In genomic region chr22:42280836-42281235, GRCh38 we compare ENCODE assay signal across 23 cellular contexts. TPM values are rescaled to one million over a fixed set of nuclear protein-coding genes. Genes with fewer than 3 reads are reported as not detected.
DNase-seq lines count a peak whose midpoint lies in the region; ATAC-seq and TF ChIP-seq lines count a peak whose summit lies in the region.
"Had no signal": no experiment of that assay in that cellular context is flagged by ENCODE, and none has a peak within 500 bp of the region (broad histone marks: within the 10 kb centered on the region; RNA-seq: fewer than 3 reads in every experiment).

No MANE protein-coding gene starts in this region.

- intact Hi-C loops in left ventricle myocardium inferior (cut with micrococcal nuclease) = no loop called here
- intact Hi-C loops in Right ventricle myocardium superior (cut with DNase I) = no loop called here
- intact Hi-C loops in spleen (cut with DNase I; ENCODE audit: low total_unique reads) = no loop called here
- intact Hi-C loops in right lobe of liver (cut with DNase I) = no loop called here

- H3K4me3 ChIP-seq in left ventricle myocardium inferior (no peak overlapping the region), WERI-Rb-1 (ENCODE audit: low read depth, low read length) (no peak overlapping the region), mesendoderm (ENCODE audit: low read length) (no peak overlapping the region), spleen (no peak overlapping the region), right lobe of liver (no peak overlapping the region), GM23338 (no peak overlapping the region)
- H3K4me3 ChIP-seq: HAP-1, MG63 had no signal

- peaks cover 9% of the 10 kb centered on the region for H4K20me1 ChIP-seq in GM23338 (replicated peaks; ENCODE audit: insufficient read depth)

- no peak overlapping the region for H4K8ac ChIP-seq in mesendoderm (ENCODE audit: low read depth, low read length)

- H2BK120ac ChIP-seq in mesendoderm (ENCODE audit: low read depth, low read length) = no peak overlapping the region

- no peak overlapping the region for H3K27ac Mint-ChIP-seq in GM23338

- H3K79me1 ChIP-seq in mesendoderm (ENCODE audit: low read length) = no peaks in the 10 kb centered on the region

- H2AK5ac ChIP-seq in mesendoderm (ENCODE audit: low read length) = no peak overlapping the region

- peak; percentile 7 for DNase-seq in left ventricle myocardium inferior
- no peak for DNase-seq in Right ventricle myocardium superior
- DNase-seq in WERI-Rb-1 = no peak
- DNase-seq in mesendoderm = no peak
- DNase-seq in spleen = peak; percentile 51
- no peak for DNase-seq in right lobe of liver
- DNase-seq in GM23338 (ENCODE audit: low spot score) = no peak
- no peak for DNase-seq in LoVo (ENCODE audit: low spot score)
- DNase-seq: C1 segment of cervical spinal cord; DMS 273 treated with DMSO at 0.1 percent for 48 hours; DND-41; IMR-90; MG63; NCI-H1048; NCI-H1436 treated with DMSO at 0.1 percent for 48 hours; NCI-H2029; NCI-H2171; NCI-H446 treated with DMSO at 0.1 percent for 48 hours; NCI-H748 treated with DMSO at 0.1 percent for 48 hours; NK-92 treated with Interleukin-12 subunit alpha and Interleukin-12 subunit beta, amount 100 ng/mL, for 24 hours; SHP77 treated with DMSO at 0.1 percent for 48 hours; SK-N-SH had no signal

- H3K36me3 ChIP-seq in left ventricle myocardium inferior (no peaks in the 10 kb centered on the region), WERI-Rb-1 (peaks cover 15% of the 10 kb centered on the region), mesendoderm (ENCODE audit: control insufficient read depth, insufficient read depth, low read length) (no peaks in the 10 kb centered on the region), spleen (no peaks in the 10 kb centered on the region), right lobe of liver (no peaks in the 10 kb centered on the region), GM23338 (ENCODE audit: insufficient read depth) (no peaks in the 10 kb centered on the region)
- H3K36me3 ChIP-seq: HAP-1, MG63 had no signal

- no peaks in the 10 kb centered on the region for H3K36me3 Mint-ChIP-seq in GM23338 (ENCODE audit: low read depth)

- peaks cover 54% of the 10 kb centered on the region for H3K27me3 Mint-ChIP-seq in GM23338 (ENCODE audit: insufficient read depth, low read depth, poor library complexity)

- no CpG with 5 or more reads among the region's 5 CpGs for WGBS in mesendoderm (ENCODE audit: extremely low coverage, insufficient coverage, low lambda C conversion rate)
- WGBS in spleen, 5 donors = 77 to 87% (median 84%) methylated on average over 4 to 5 of the region's 5 CpGs
- WGBS in right lobe of liver (ENCODE audit: insufficient coverage, low coverage, low lambda C conversion rate, missing lambda C conversion rate) = no CpG with 5 or more reads among the region's 5 CpGs

- no peak overlapping the region for H4K5ac ChIP-seq in mesendoderm (ENCODE audit: low read length)

- H3K23ac ChIP-seq in mesendoderm (ENCODE audit: low read length) = peak overlapping the region; percentile 24

- H3K4me3 Mint-ChIP-seq in GM23338 = no peak overlapping the region

- no peak overlapping the region for H2BK15ac ChIP-seq in mesendoderm (replicated peaks; ENCODE audit: low read depth)

- H3K4me1 Mint-ChIP-seq in GM23338 = peaks cover 25% of the 10 kb centered on the region

- H2AFZ ChIP-seq in GM23338 = no peak overlapping the region

- H3K4ac ChIP-seq in mesendoderm (ENCODE audit: low read depth, low read length) = no peak overlapping the region

- H3K9me3 Mint-ChIP-seq in GM23338 = no peaks in the 10 kb centered on the region

- H3F3A ChIP-seq in GM23338 (replicated peaks; ENCODE audit: low read depth) = no peaks in the 10 kb centered on the region

- no peak overlapping the region for H2BK5ac ChIP-seq in mesendoderm (ENCODE audit: low read length)

- no peaks in the 10 kb centered on the region for H3K9me3 ChIP-seq in left ventricle myocardium inferior (replicated peaks)
- H3K9me3 ChIP-seq in WERI-Rb-1 (ENCODE audit: severe bottlenecking) = no peaks in the 10 kb centered on the region
- H3K9me3 ChIP-seq in spleen = no peaks in the 10 kb centered on the region
- no peaks in the 10 kb centered on the region for H3K9me3 ChIP-seq in right lobe of liver
- H3K9me3 ChIP-seq: HAP-1, MG63, SK-N-SH had no signal

- H3K56ac ChIP-seq in mesendoderm (ENCODE audit: low read length) = no peak overlapping the region

- TF ChIP-seq CTCF in left ventricle myocardium inferior (IDR thresholded peaks at IDR 0.05; ENCODE audit: borderline replicate concordance) (no peak), WERI-Rb-1 (IDR thresholded peaks at IDR 0.05; ENCODE audit: low read depth, low read length) (no peak), spleen (IDR thresholded peaks at IDR 0.05 in 8 of 11, conservative IDR thresholded peaks at IDR 0.05 in 3 of 11) (no peak), right lobe of liver (IDR thresholded peaks at IDR 0.05) (no peak), GM23338 (conservative IDR thresholded peaks at IDR 0.05; ENCODE audit: low read depth in 2 of 2) (no peak)

- H3K27ac ChIP-seq in left ventricle myocardium inferior (replicated peaks) = no peak overlapping the region
- peak overlapping the region; percentile 38; the same call in 1 of the 2 replicates for H3K27ac ChIP-seq in WERI-Rb-1
- no peak overlapping the region for H3K27ac ChIP-seq in mesendoderm (ENCODE audit: low read depth, low read length)
- no peak overlapping the region for H3K27ac ChIP-seq in spleen
- no peak overlapping the region for H3K27ac ChIP-seq in right lobe of liver
- no peak overlapping the region for H3K27ac ChIP-seq in GM23338 (ENCODE audit: low read depth)

- H3K9ac ChIP-seq in mesendoderm (ENCODE audit: low read length) = no peak overlapping the region
- H3K9ac ChIP-seq: SK-N-SH had no signal

- no peak for ATAC-seq in Right ventricle myocardium superior (ENCODE audit: poor library complexity)
- ATAC-seq in right lobe of liver = no peak
- ATAC-seq in GM23338 = no peak

- no peaks in the 10 kb centered on the region for H3K9me2 ChIP-seq in GM23338 (ENCODE audit: insufficient read depth)
- H3K9me2 ChIP-seq: SK-N-SH had no signal

- no peak for TF ChIP-seq POLR2A in spleen (IDR thresholded peaks at IDR 0.05)
- TF ChIP-seq POLR2A in right lobe of liver (IDR thresholded peaks at IDR 0.05) = no peak

- peaks cover 68% of the 10 kb centered on the region for H3K27me3 ChIP-seq in left ventricle myocardium inferior (ENCODE audit: low read depth)
- no peaks in the 10 kb centered on the region for H3K27me3 ChIP-seq in WERI-Rb-1 (ENCODE audit: insufficient read depth, low read depth, severe bottlenecking)
- peaks cover 3% of the 10 kb centered on the region for H3K27me3 ChIP-seq in mesendoderm (ENCODE audit: insufficient read depth, low read length, poor library complexity)
- peaks cover 0 to 60% (median 28%) of the 10 kb centered on the region in 7 donors for H3K27me3 ChIP-seq in spleen (replicated peaks in 1 of 7)
- peaks cover 0 to 4% of the 10 kb centered on the region in 2 donors for H3K27me3 ChIP-seq in right lobe of liver
- peaks cover 44% of the 10 kb centered on the region for H3K27me3 ChIP-seq in GM23338 (ENCODE audit: insufficient read depth)
- H3K27me3 ChIP-seq: MG63 had no signal

- no peak overlapping the region for H3K4me2 ChIP-seq in mesendoderm (ENCODE audit: low read length)
- no peak overlapping the region for H3K4me2 ChIP-seq in GM23338
- H3K4me2 ChIP-seq: SK-N-SH had no signal

- H3K18ac ChIP-seq in mesendoderm (ENCODE audit: low read length) = no peak overlapping the region

- H3K79me2 ChIP-seq in mesendoderm (ENCODE audit: control insufficient read depth, insufficient read depth, low read length) (no peaks in the 10 kb centered on the region), GM23338 (replicated peaks; ENCODE audit: insufficient read depth) (no peaks in the 10 kb centered on the region)

- H3K4me1 ChIP-seq in left ventricle myocardium inferior (peaks cover 15% of the 10 kb centered on the region), mesendoderm (ENCODE audit: control insufficient read depth, low read depth, low read length) (peaks cover 3% of the 10 kb centered on the region), spleen (peaks cover 3 to 41% (median 28%) of the 10 kb centered on the region in 6 donors), right lobe of liver (peaks cover 0 to 17% (median 3%) of the 10 kb centered on the region in 4 donors), GM23338 (ENCODE audit: insufficient read depth) (peaks cover 12% of the 10 kb centered on the region)

TF ChIP-seq in GM23338, 12 proteins besides CTCF, POLR2A, EP300 and RAD21:
- no peak for TF ChIP-seq ZNF114 (CRISPR knock-in tag; IDR thresholded peaks at IDR 0.05)
- TF ChIP-seq EZH2phosphoT487 (IDR thresholded peaks at IDR 0.05; ENCODE audit: unreplicated experiment) = no peak
- TF ChIP-seq POLR2AphosphoS5 (IDR thresholded peaks at IDR 0.05; ENCODE audit: low read depth) = no peak
- TF ChIP-seq STAT1 (IDR thresholded peaks at IDR 0.05; ENCODE audit: unreplicated experiment) = no peak

RNA-seq across cellular contexts. Expression of gene TCF20, which starts 10.4 kb away (rescaled TPM):
- total RNA-seq in left ventricle myocardium inferior (17.2 TPM), Right ventricle myocardium superior (16.3 TPM), spleen (10 to 100 TPM; 38.5 to 54.1 (median 45.6) TPM), right lobe of liver (10 to 100 TPM; 15.4 to 20.5 (median 18.5) TPM)
- polyA plus RNA-seq in mesendoderm (2013, experiment 1 of 2) = 28.5 TPM
- 28.6 TPM for polyA plus RNA-seq in mesendoderm (2013, experiment 2 of 2)
- polyA plus RNA-seq in spleen (10 to 100 TPM in 1 of 3 donors, 1 to 10 TPM in 2; 4.4 to 10.5 (median 4.9) TPM), GM23338 (2016; fragmentation: Nextera tagmentation; extraction: Ambion mirVana) (6.4 and 6.6 TPM in 2 replicates)
- 57.5 and 68.7 TPM in 2 replicates for total RNA-seq in GM23338 (2014; rRNA removed; shearing (Covaris generic))

Comparison
In these comparisons a context has a peak if more than half of its experiments do, and no peak if none do; other contexts are left out.
1. DNase-seq: peak in left ventricle myocardium inferior (single experiment) and spleen (single experiment); none in Right ventricle myocardium superior (single experiment), WERI-Rb-1 (single experiment), mesendoderm (single experiment), right lobe of liver (0 of 3), GM23338 (single experiment) and LoVo (single experiment).